Comparison of ENCODE assay signal across 1 cellular context in the genomic region with DNA sequence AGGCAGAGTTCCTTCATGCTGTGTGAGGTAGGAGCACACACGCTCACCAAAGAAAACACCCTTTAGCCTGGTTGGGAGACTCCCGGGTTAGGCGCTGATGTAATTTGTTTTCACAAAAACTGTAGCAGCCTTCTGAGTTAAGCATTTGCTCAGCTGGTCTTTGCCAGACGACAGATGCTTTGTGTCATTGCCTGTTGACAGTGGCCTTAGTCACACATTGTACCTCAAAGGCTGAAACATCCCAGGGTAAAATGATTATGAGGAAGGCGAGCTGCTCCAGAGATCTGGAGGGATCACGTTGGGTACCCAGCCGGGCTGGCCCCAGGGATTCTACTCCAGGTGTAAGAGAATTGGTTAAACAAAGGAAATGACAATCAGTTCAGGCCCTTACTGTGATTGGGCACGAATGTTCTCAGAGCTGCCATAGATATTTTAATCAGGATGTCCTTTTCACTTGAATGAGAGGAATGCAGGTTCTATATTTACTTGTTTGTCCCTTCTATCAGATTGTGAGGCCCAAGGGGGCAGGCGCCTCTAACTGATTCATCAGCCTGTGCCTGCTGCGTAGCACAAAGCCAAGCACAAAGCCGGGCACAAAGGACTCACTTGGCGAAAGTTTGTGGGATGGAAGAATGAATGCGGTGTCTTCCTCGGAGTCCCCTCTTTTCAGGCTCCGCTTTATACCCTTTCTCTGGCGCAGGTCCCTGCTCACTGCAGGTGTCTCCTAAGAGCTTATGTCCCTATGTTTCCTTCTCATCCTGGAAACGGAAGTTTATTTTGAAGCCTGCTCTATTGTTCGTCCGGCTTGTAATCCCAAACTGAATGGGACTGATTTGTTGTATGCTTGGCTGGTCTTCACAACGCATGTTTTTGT.
TF ChIP-seq lines count a peak whose summit lies in the region.

No MANE protein-coding gene starts in this region.

TF ChIP-seq in GM23338, 12 proteins besides CTCF, POLR2A, EP300 and RAD21 (continued from another document):
- TF ChIP-seq, protein P1, sequence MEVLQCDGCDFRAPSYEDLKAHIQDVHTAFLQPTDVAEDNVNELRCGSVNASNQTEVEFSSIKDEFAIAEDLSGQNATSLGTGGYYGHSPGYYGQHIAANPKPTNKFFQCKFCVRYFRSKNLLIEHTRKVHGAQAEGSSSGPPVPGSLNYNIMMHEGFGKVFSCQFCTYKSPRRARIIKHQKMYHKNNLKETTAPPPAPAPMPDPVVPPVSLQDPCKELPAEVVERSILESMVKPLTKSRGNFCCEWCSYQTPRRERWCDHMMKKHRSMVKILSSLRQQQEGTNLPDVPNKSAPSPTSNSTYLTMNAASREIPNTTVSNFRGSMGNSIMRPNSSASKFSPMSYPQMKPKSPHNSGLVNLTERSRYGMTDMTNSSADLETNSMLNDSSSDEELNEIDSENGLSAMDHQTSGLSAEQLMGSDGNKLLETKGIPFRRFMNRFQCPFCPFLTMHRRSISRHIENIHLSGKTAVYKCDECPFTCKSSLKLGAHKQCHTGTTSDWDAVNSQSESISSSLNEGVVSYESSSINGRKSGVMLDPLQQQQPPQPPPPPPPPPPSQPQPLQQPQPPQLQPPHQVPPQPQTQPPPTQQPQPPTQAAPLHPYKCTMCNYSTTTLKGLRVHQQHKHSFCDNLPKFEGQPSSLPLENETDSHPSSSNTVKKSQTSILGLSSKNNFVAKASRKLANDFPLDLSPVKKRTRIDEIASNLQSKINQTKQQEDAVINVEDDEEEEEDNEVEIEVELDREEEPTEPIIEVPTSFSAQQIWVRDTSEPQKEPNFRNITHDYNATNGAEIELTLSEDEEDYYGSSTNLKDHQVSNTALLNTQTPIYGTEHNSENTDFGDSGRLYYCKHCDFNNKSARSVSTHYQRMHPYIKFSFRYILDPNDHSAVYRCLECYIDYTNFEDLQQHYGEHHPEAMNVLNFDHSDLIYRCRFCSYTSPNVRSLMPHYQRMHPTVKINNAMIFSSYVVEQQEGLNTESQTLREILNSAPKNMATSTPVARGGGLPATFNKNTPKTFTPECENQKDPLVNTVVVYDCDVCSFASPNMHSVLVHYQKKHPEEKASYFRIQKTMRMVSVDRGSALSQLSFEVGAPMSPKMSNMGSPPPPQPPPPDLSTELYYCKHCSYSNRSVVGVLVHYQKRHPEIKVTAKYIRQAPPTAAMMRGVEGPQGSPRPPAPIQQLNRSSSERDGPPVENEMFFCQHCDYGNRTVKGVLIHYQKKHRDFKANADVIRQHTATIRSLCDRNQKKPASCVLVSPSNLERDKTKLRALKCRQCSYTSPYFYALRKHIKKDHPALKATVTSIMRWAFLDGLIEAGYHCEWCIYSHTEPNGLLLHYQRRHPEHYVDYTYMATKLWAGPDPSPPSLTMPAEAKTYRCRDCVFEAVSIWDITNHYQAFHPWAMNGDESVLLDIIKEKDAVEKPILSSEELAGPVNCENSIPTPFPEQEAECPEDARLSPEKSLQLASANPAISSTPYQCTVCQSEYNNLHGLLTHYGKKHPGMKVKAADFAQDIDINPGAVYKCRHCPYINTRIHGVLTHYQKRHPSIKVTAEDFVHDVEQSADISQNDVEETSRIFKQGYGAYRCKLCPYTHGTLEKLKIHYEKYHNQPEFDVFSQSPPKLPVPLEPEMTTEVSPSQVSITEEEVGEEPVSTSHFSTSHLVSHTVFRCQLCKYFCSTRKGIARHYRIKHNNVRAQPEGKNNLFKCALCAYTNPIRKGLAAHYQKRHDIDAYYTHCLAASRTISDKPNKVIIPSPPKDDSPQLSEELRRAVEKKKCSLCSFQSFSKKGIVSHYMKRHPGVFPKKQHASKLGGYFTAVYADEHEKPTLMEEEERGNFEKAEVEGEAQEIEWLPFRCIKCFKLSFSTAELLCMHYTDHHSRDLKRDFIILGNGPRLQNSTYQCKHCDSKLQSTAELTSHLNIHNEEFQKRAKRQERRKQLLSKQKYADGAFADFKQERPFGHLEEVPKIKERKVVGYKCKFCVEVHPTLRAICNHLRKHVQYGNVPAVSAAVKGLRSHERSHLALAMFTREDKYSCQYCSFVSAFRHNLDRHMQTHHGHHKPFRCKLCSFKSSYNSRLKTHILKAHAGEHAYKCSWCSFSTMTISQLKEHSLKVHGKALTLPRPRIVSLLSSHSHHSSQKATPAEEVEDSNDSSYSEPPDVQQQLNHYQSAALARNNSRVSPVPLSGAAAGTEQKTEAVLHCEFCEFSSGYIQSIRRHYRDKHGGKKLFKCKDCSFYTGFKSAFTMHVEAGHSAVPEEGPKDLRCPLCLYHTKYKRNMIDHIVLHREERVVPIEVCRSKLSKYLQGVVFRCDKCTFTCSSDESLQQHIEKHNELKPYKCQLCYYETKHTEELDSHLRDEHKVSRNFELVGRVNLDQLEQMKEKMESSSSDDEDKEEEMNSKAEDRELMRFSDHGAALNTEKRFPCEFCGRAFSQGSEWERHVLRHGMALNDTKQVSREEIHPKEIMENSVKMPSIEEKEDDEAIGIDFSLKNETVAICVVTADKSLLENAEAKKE (CRISPR knock-in tag; IDR thresholded peaks at IDR 0.05): peak; percentile 79
- TF ChIP-seq NANOG (IDR thresholded peaks at IDR 0.05; ENCODE audit: borderline replicate concordance): peak; percentile 97
- no peak for TF ChIP-seq STAT1 (IDR thresholded peaks at IDR 0.05; ENCODE audit: unreplicated experiment)
- TF ChIP-seq, protein P2, sequence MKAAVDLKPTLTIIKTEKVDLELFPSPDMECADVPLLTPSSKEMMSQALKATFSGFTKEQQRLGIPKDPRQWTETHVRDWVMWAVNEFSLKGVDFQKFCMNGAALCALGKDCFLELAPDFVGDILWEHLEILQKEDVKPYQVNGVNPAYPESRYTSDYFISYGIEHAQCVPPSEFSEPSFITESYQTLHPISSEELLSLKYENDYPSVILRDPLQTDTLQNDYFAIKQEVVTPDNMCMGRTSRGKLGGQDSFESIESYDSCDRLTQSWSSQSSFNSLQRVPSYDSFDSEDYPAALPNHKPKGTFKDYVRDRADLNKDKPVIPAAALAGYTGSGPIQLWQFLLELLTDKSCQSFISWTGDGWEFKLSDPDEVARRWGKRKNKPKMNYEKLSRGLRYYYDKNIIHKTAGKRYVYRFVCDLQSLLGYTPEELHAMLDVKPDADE (IDR thresholded peaks at IDR 0.05): peak; percentile 67
- 0 out of 2 replicates have a peak, but pooled peaks have one; percentile 31 for TF ChIP-seq ZNF114 (CRISPR knock-in tag; IDR thresholded peaks at IDR 0.05)
- TF ChIP-seq EZH2phosphoT487 (IDR thresholded peaks at IDR 0.05; ENCODE audit: unreplicated experiment): no peak
- TF ChIP-seq EZH2 (IDR thresholded peaks at IDR 0.05; ENCODE audit: low read depth, unreplicated experiment): no peak
- TF ChIP-seq JUNB (IDR thresholded peaks at IDR 0.05; ENCODE audit: unreplicated experiment): no peak
- TF ChIP-seq POLR2AphosphoS5 (IDR thresholded peaks at IDR 0.05; ENCODE audit: low read depth): peak; percentile 37; the same call in 1 of the 2 replicates
- TF ChIP-seq, protein P3, sequence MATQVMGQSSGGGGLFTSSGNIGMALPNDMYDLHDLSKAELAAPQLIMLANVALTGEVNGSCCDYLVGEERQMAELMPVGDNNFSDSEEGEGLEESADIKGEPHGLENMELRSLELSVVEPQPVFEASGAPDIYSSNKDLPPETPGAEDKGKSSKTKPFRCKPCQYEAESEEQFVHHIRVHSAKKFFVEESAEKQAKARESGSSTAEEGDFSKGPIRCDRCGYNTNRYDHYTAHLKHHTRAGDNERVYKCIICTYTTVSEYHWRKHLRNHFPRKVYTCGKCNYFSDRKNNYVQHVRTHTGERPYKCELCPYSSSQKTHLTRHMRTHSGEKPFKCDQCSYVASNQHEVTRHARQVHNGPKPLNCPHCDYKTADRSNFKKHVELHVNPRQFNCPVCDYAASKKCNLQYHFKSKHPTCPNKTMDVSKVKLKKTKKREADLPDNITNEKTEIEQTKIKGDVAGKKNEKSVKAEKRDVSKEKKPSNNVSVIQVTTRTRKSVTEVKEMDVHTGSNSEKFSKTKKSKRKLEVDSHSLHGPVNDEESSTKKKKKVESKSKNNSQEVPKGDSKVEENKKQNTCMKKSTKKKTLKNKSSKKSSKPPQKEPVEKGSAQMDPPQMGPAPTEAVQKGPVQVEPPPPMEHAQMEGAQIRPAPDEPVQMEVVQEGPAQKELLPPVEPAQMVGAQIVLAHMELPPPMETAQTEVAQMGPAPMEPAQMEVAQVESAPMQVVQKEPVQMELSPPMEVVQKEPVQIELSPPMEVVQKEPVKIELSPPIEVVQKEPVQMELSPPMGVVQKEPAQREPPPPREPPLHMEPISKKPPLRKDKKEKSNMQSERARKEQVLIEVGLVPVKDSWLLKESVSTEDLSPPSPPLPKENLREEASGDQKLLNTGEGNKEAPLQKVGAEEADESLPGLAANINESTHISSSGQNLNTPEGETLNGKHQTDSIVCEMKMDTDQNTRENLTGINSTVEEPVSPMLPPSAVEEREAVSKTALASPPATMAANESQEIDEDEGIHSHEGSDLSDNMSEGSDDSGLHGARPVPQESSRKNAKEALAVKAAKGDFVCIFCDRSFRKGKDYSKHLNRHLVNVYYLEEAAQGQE (IDR thresholded peaks at IDR 0.05; ENCODE audit: unreplicated experiment): no peak
- no peak for TF ChIP-seq ZNF331 (CRISPR knock-in tag; IDR thresholded peaks at IDR 0.05; ENCODE audit: low read depth)
